Comparison of ENCODE assay signal across 9 cellular contexts in the genomic region with DNA sequence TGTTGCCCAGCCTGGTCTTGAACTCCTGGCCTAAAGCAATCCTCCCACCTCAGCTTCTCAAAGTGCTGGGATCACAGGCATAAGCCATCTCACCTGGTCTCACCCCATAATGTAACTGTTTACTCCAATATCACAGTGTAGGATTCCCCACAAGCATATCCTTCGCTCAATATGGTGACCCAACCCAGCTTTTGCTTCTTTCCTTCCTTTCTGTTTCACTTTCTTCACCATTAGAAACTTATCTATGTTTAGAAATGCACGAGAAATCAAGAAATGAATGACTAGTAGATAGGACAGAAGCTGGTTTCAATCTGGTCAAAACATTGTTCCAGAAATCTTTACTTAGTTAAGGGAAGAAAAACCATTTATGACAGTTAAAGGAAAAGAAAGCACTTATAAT. TPM values are rescaled to one million over a fixed set of nuclear protein-coding genes. Genes with fewer than 3 reads are reported as not detected.
DNase-seq lines count a peak whose midpoint lies in the region; ATAC-seq and TF ChIP-seq lines count a peak whose summit lies in the region.
"Had no signal": no experiment of that assay in that cellular context is flagged by ENCODE, and none has a peak within 500 bp of the region (broad histone marks: within the 10 kb centered on the region; RNA-seq: fewer than 3 reads in every experiment).

No MANE protein-coding gene starts in this region.

- CTCF ChIA-PET in activated CD8-positive, alpha-beta T cell treated with anti-CD3 and anti-CD28 coated beads for 36 hours (lab: Charles Lee): interaction anchor here (1.0 to 1.2 kb wide), 2 partner anchors 10 to 37 kb away, joined by 3 read pairs; no protein-coding TSS in a partner anchor

- peak overlapping the region; percentile 59 for H3K4me3 Mint-ChIP-seq in activated T-cell treated with anti-CD3 and anti-CD28 coated beads, Interleukin-2, amount 50 U/mL, for 4 hours
- peak overlapping the region; percentile 37 for H3K4me3 Mint-ChIP-seq in activated CD8-positive, alpha-beta T cell treated with anti-CD3 and anti-CD28 coated beads for 36 hours
- peak overlapping the region; percentile 49 for H3K4me3 Mint-ChIP-seq in stimulated activated memory B cell treated with anti-CD40 and anti-IgM and Interleukin-4, amounts not matched to agents 10 μg/mL and 1 μg/mL and 100 μg/mL, for 72 hours

- ATAC-seq in activated T-cell treated with anti-CD3 and anti-CD28 coated beads, Interleukin-2, amount 50 U/mL, for 4 hours: peak; percentile 53 to 55
- peak; percentile 50 for ATAC-seq in HG03064 (IDR thresholded peaks at IDR 0.05; ENCODE audit: low read depth, unreplicated experiment)
- peak; percentile 65 for ATAC-seq in activated CD8-positive, alpha-beta T cell treated with anti-CD3 and anti-CD28 coated beads for 36 hours
- ATAC-seq in stimulated activated memory B cell treated with anti-CD40 and anti-IgM and Interleukin-4, amounts not matched to agents 10 μg/mL and 1 μg/mL and 100 μg/mL, for 72 hours: no peak

- no peaks in the 10 kb centered on the region for H3K9me3 Mint-ChIP-seq in activated T-cell treated with anti-CD3 and anti-CD28 coated beads, Interleukin-2, amount 50 U/mL, for 4 hours
- H3K9me3 Mint-ChIP-seq in activated CD8-positive, alpha-beta T cell treated with anti-CD3 and anti-CD28 coated beads for 36 hours: no peaks in the 10 kb centered on the region
- H3K9me3 Mint-ChIP-seq in stimulated activated memory B cell treated with anti-CD40 and anti-IgM and Interleukin-4, amounts not matched to agents 10 μg/mL and 1 μg/mL and 100 μg/mL, for 72 hours: no peaks in the 10 kb centered on the region

- H3K4me1 Mint-ChIP-seq in activated T-cell treated with anti-CD3 and anti-CD28 coated beads, Interleukin-2, amount 50 U/mL, for 4 hours (ENCODE audit: low read depth): peaks cover 52% of the 10 kb centered on the region
- H3K4me1 Mint-ChIP-seq in activated CD8-positive, alpha-beta T cell treated with anti-CD3 and anti-CD28 coated beads for 36 hours (ENCODE audit: low read depth): peaks cover 42% of the 10 kb centered on the region
- H3K4me1 Mint-ChIP-seq in stimulated activated memory B cell treated with anti-CD40 and anti-IgM and Interleukin-4, amounts not matched to agents 10 μg/mL and 1 μg/mL and 100 μg/mL, for 72 hours: peaks cover 21% of the 10 kb centered on the region

- POLR2A ChIA-PET in activated CD8-positive, alpha-beta T cell treated with anti-CD3 and anti-CD28 coated beads for 36 hours (lab: Charles Lee): interaction anchor here (1.1 kb wide), 2 partner anchors 22 to 24 kb away, joined by 3 read pairs; no protein-coding TSS in a partner anchor

- no peaks in the 10 kb centered on the region for H3K27me3 Mint-ChIP-seq in activated T-cell treated with anti-CD3 and anti-CD28 coated beads, Interleukin-2, amount 50 U/mL, for 4 hours (ENCODE audit: low read depth)
- H3K27me3 Mint-ChIP-seq in activated CD8-positive, alpha-beta T cell treated with anti-CD3 and anti-CD28 coated beads for 36 hours: no peaks in the 10 kb centered on the region
- H3K27me3 Mint-ChIP-seq in stimulated activated memory B cell treated with anti-CD40 and anti-IgM and Interleukin-4, amounts not matched to agents 10 μg/mL and 1 μg/mL and 100 μg/mL, for 72 hours: no peaks in the 10 kb centered on the region

- H3K27ac Mint-ChIP-seq in activated CD8-positive, alpha-beta T cell treated with anti-CD3 and anti-CD28 coated beads for 36 hours: peak overlapping the region; percentile 51
- H3K27ac Mint-ChIP-seq in stimulated activated memory B cell treated with anti-CD40 and anti-IgM and Interleukin-4, amounts not matched to agents 10 μg/mL and 1 μg/mL and 100 μg/mL, for 72 hours: peak overlapping the region; percentile 72

- peaks cover 2% of the 10 kb centered on the region for H3K36me3 Mint-ChIP-seq in activated T-cell treated with anti-CD3 and anti-CD28 coated beads, Interleukin-2, amount 50 U/mL, for 4 hours (ENCODE audit: insufficient read depth)
- H3K36me3 Mint-ChIP-seq in activated CD8-positive, alpha-beta T cell treated with anti-CD3 and anti-CD28 coated beads for 36 hours (ENCODE audit: low read depth): no peaks in the 10 kb centered on the region
- no peaks in the 10 kb centered on the region for H3K36me3 Mint-ChIP-seq in stimulated activated memory B cell treated with anti-CD40 and anti-IgM and Interleukin-4, amounts not matched to agents 10 μg/mL and 1 μg/mL and 100 μg/mL, for 72 hours

- no peak for TF ChIP-seq CTCF in activated CD8-positive, alpha-beta T cell treated with anti-CD3 and anti-CD28 coated beads for 36 hours (IDR thresholded peaks at IDR 0.05)

- no peak for DNase-seq in activated T-cell treated with anti-CD3 and anti-CD28 coated beads, Interleukin-2, amount 50 U/mL, for 4 hours
- DNase-seq in activated T-cell treated with anti-CD3 and anti-CD28 coated beads, Interleukin-2, amount 50 U/mL, for 1 hour: no peak
- no peak for DNase-seq in activated CD8-positive, alpha-beta T cell treated with anti-CD3 and anti-CD28 coated beads for 36 hours
- no peak for DNase-seq in NCI-H146 (lab: John Stamatoyannopoulos, UW)
- DNase-seq in retina: no peak
- DNase-seq in stimulated activated CD4-positive, alpha-beta T cell treated with anti-CD3 and anti-CD28 coated beads, Interleukin-12 subunit alpha, Interleukin-12 subunit beta, amount 100 ng/mL, for 4 hours: no peak
- DNase-seq: NCI-H510A treated with DMSO at 0.1 percent for 48 hours had no signal

- intact Hi-C loops in activated CD8-positive, alpha-beta T cell treated with anti-CD3 and anti-CD28 coated beads for 36 hours (cut with micrococcal nuclease): no loop called here

RNA-seq across cellular contexts. Expression of a gene that starts 18.9 kb away (rescaled TPM):
- total RNA-seq in activated T-cell treated with anti-CD3 and anti-CD28 coated beads, Interleukin-2, amount 50 U/mL, for 4 hours: 10 to 100 TPM; 22.8 to 26.8 (median 23.8) TPM
- total RNA-seq in activated CD8-positive, alpha-beta T cell treated with anti-CD3 and anti-CD28 coated beads for 36 hours: 10 to 100 TPM; 18.5 to 21.9 TPM
